30 cellular contexts compared by ENCODE assay signal in genomic region chr2:71004356-71004755, GRCh38. TPM values are rescaled to one million over a fixed set of nuclear protein-coding genes. Genes with fewer than 3 reads are reported as not detected.
"Had no signal": no experiment of that assay in that cellular context is flagged by ENCODE, and none has a peak within 500 bp of the region (broad histone marks: within the 10 kb centered on the region; RNA-seq: fewer than 3 reads in every experiment).

No MANE protein-coding gene starts in this region.

- H3K4me3 Mint-ChIP-seq: activated CD4-positive, alpha-beta memory T cell treated with anti-CD3 and anti-CD28 coated beads, Interleukin-2, amount 10 ng/mL, durations not matched to agents 7 days and 5 days; activated CD4-positive, alpha-beta T cell treated with anti-CD3 and anti-CD28 coated beads, Interleukin-2, amount 10 ng/mL, durations not matched to agents 24 days and 14 days; activated naive CD8-positive, alpha-beta T cell; brain; natural killer cell treated with Interleukin-12 subunit alpha and Interleukin-12 subunit beta and Interleukin-15 and Interleukin-18, amount 100 ng/mL, for 72 hours had no signal

- H3K36me3 Mint-ChIP-seq: activated naive CD8-positive, alpha-beta T cell; brain; natural killer cell treated with Interleukin-12 subunit alpha and Interleukin-12 subunit beta and Interleukin-15 and Interleukin-18, amount 100 ng/mL, for 72 hours had no signal

- H3K4me1 ChIP-seq: ascending aorta, uterus had no signal

- H3K27ac Mint-ChIP-seq: activated CD4-positive, alpha-beta memory T cell treated with anti-CD3 and anti-CD28 coated beads, Interleukin-2, amount 10 ng/mL, durations not matched to agents 7 days and 5 days; activated CD4-positive, alpha-beta T cell treated with anti-CD3 and anti-CD28 coated beads, Interleukin-2, amount 10 ng/mL, durations not matched to agents 24 days and 14 days; activated naive CD8-positive, alpha-beta T cell; brain; natural killer cell treated with Interleukin-12 subunit alpha and Interleukin-12 subunit beta and Interleukin-15 and Interleukin-18, amount 100 ng/mL, for 72 hours had no signal

- H3K9me3 Mint-ChIP-seq: activated CD4-positive, alpha-beta memory T cell treated with anti-CD3 and anti-CD28 coated beads, Interleukin-2, amount 10 ng/mL, durations not matched to agents 7 days and 5 days; activated CD4-positive, alpha-beta T cell treated with anti-CD3 and anti-CD28 coated beads, Interleukin-2, amount 10 ng/mL, durations not matched to agents 24 days and 14 days; brain; natural killer cell treated with Interleukin-12 subunit alpha and Interleukin-12 subunit beta and Interleukin-15 and Interleukin-18, amount 100 ng/mL, for 72 hours had no signal

- H3K27ac ChIP-seq: ascending aorta, cardiac muscle cell, coronary artery, dorsolateral prefrontal cortex, left lung, lower lobe of right lung, ovary, psoas muscle, testis, transverse colon, uterus, VCaP had no signal

- H3K4me3 ChIP-seq: ascending aorta, cardiac muscle cell, coronary artery, dorsolateral prefrontal cortex, left lung, lower lobe of right lung, mucosa of descending colon, ovary, psoas muscle, testis, transverse colon, uterus had no signal

- FAIRE-seq: frontal cortex, islet of Langerhans, TTC549 had no signal

- ATAC-seq: left lung; lower lobe of right lung; mucosa of descending colon; natural killer cell treated with Interleukin-12 subunit alpha and Interleukin-12 subunit beta and Interleukin-15 and Interleukin-18, amount 100 ng/mL, for 72 hours; psoas muscle; right cardiac atrium; stimulated activated naive CD8-positive, alpha-beta T cell treated with anti-CD3 and anti-CD28 coated beads, Interleukin-15, Interleukin-2, amounts not matched to agents 100 U/mL and 50 U/mL, for 24 hours had no signal

- H3K36me3 ChIP-seq: ascending aorta, cardiac muscle cell, left lung, lower lobe of right lung, ovary, transverse colon, uterus had no signal

- H3K27me3 Mint-ChIP-seq: activated CD4-positive, alpha-beta memory T cell treated with anti-CD3 and anti-CD28 coated beads, Interleukin-2, amount 10 ng/mL, durations not matched to agents 7 days and 5 days had no signal

- H3K27me3 ChIP-seq: ascending aorta, cardiac muscle cell, left lung, ovary, testis, transverse colon, uterus had no signal

- H3K9me3 ChIP-seq: ascending aorta, left lung, lower lobe of right lung, mucosa of descending colon, ovary, psoas muscle, testis, transverse colon, uterus had no signal

- DNase-seq: activated CD4-positive, alpha-beta memory T cell treated with anti-CD3 and anti-CD28 coated beads, Interleukin-2, amount 10 ng/mL, durations not matched to agents 7 days and 5 days; activated CD4-positive, alpha-beta T cell treated with anti-CD3 and anti-CD28 coated beads, Interleukin-2, amount 10 ng/mL, durations not matched to agents 24 days and 14 days; activated naive CD4-positive, alpha-beta T cell; activated T-cell treated with anti-CD3 and anti-CD28 coated beads, Interleukin-2, amount 50 U/mL, for 48 hours; dorsolateral prefrontal cortex; effector memory CD4-positive, alpha-beta T cell; glutamatergic neuron; left lung; lower lobe of right lung; mesendoderm; mucosa of descending colon; psoas muscle; right cardiac atrium; stimulated activated CD4-positive, alpha-beta T cell treated with anti-CD3 and anti-CD28 coated beads, Interleukin-2, amount 100 ng/mL, for 48 hours; stimulated activated naive CD8-positive, alpha-beta T cell treated with anti-CD3 and anti-CD28 coated beads, Interleukin-15, Interleukin-2, amounts not matched to agents 100 U/mL and 50 U/mL, for 24 hours; T-helper 1 cell; testis; transverse colon; uterus had no signal

RNA-seq across cellular contexts. Expression of gene ANKRD53, which starts 25.9 kb away (rescaled TPM):
- total RNA-seq: activated CD4-positive, alpha-beta memory T cell treated with anti-CD3 and anti-CD28 coated beads, Interleukin-2, amount 10 ng/mL, durations not matched to agents 7 days and 5 days; activated CD4-positive, alpha-beta T cell treated with anti-CD3 and anti-CD28 coated beads, Interleukin-2, amount 10 ng/mL, durations not matched to agents 24 days and 14 days had no signal
